In the genomic region with DNA sequence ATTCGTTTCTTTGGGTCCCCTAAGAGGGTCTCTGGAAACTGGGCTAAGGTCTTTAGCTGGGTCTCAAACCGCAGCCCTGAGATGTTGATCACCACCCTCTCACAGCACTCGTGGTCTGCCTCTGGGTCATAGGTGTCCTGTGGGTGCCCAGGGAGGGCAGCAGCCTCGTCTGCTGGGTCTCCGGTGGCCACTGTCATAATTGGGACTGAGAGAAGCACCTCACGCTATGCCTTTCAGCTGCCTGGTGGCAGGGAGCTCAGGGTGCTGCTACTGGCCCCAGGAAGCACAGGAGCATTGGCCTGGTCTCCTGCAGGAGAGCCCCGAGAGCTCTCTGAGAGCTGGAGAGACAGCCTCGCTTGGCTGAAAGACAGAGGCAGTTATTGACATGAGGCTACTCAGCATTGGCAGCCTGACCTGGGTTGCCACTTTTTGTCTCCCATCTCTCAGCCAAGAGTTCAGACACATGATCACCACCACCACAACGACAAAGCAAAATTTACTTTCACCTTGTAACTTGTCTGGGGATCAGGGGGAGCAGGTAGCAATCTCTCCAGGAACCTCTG, we compare ENCODE assay signal across 18 cellular contexts. TPM values are rescaled to one million over a fixed set of nuclear protein-coding genes. Genes with fewer than 3 reads are reported as not detected.
DNase-seq lines count a peak whose midpoint lies in the region; ATAC-seq and TF ChIP-seq lines count a peak whose summit lies in the region.
"Had no signal": no experiment of that assay in that cellular context is flagged by ENCODE, and none has a peak within 500 bp of the region (broad histone marks: within the 10 kb centered on the region; RNA-seq: fewer than 3 reads in every experiment).

No MANE protein-coding gene starts in this region.

- no peak for TF ChIP-seq CTCF in CD8-positive, alpha-beta T cell (IDR thresholded peaks at IDR 0.05)

- ATAC-seq in CD8-positive, alpha-beta T cell: no peak
- ATAC-seq in HG02642 (IDR thresholded peaks at IDR 0.05; ENCODE audit: poor library complexity, unreplicated experiment): no peak
- ATAC-seq: HCT116 had no signal

- peaks cover 54% of the 10 kb centered on the region for H3K27me3 Mint-ChIP-seq in CD8-positive, alpha-beta T cell (ENCODE audit: low read depth)

- POLR2A ChIA-PET in CD8-positive, alpha-beta T cell (lab: Charles Lee): interaction anchor here (1.4 kb wide), 1 partner anchor 71 kb away, joined by 3 read pairs; no protein-coding TSS in a partner anchor

- H3K9me3 ChIP-seq in CD8-positive, alpha-beta T cell (ENCODE audit: low read length): no peaks in the 10 kb centered on the region

- peaks cover 20% of the 10 kb centered on the region for H3K27me3 ChIP-seq in CD8-positive, alpha-beta T cell (ENCODE audit: insufficient read depth, low read length)

- no peaks in the 10 kb centered on the region for H3K9me3 Mint-ChIP-seq in CD8-positive, alpha-beta T cell
- H3K9me3 Mint-ChIP-seq: CD8-positive, alpha-beta memory T cell had no signal

- no peaks in the 10 kb centered on the region for H3K36me3 ChIP-seq in CD8-positive, alpha-beta T cell (ENCODE audit: insufficient read depth, low read length)

- H3K4me1 ChIP-seq in CD8-positive, alpha-beta T cell (ENCODE audit: insufficient read depth, low read length): peaks cover 14% of the 10 kb centered on the region

- no peaks in the 10 kb centered on the region for H3K36me3 Mint-ChIP-seq in CD8-positive, alpha-beta T cell

- H3K27ac Mint-ChIP-seq in CD8-positive, alpha-beta T cell: no peak overlapping the region
- H3K27ac Mint-ChIP-seq: CD8-positive, alpha-beta memory T cell had no signal

- peaks cover 18% of the 10 kb centered on the region for H3K4me1 Mint-ChIP-seq in CD8-positive, alpha-beta T cell (ENCODE audit: low read depth)

- CTCF ChIA-PET in CD8-positive, alpha-beta T cell (lab: Charles Lee): interaction anchor here (0.9 to 7.0 kb wide), 8 partner anchors 9 to 178 kb away, joined by 3 to 38 read pairs (median 7); no protein-coding TSS in a partner anchor

- H3K4me3 Mint-ChIP-seq in CD8-positive, alpha-beta T cell: peak overlapping the region; percentile 66

- intact Hi-C loops in CD8-positive, alpha-beta T cell (cut with DNase I, micrococcal nuclease): no loop called here

- DNase-seq in CD8-positive, alpha-beta T cell: no peak
- peak; percentile 35 for DNase-seq in mesenteric fat pad (ENCODE audit: low spot score)
- DNase-seq in substantia nigra (lab: John Stamatoyannopoulos, UW): peak in 14 of 49 donors; percentile 7 to 50 (median 20)
- DNase-seq in stimulated activated CD4-positive, alpha-beta T cell treated with anti-CD3 and anti-CD28 coated beads, Interleukin-12 subunit alpha, Interleukin-12 subunit beta, amount 100 ng/mL, for 4 hours: no peak
- DNase-seq in activated effector memory CD4-positive, alpha-beta T cell treated with Interleukin-2 at 50 U/mL for 16 hours: no peak
- DNase-seq: CD8-positive, alpha-beta memory T cell; GOT3; KBM-7; NCI-H187; NCI-H2107; NCI-H2227 treated with DMSO at 0.1 percent for 48 hours; NCI-H510A treated with DMSO at 0.1 percent for 48 hours; NCI-H774; RPMI8226; SIG-M5 had no signal

- H3K27ac ChIP-seq in CD8-positive, alpha-beta T cell (ENCODE audit: low read depth, low read length): no peak overlapping the region
- H3K27ac ChIP-seq in angular gyrus (ENCODE audit: low read depth, low read length) (peak overlapping the region; percentile 20), substantia nigra (ENCODE audit: low read depth, low read length, poor library complexity, severe bottlenecking) (peak overlapping the region; percentile 10)

- H3K4me3 ChIP-seq in CD8-positive, alpha-beta T cell (ENCODE audit: low read depth, low read length): no peak overlapping the region

RNA-seq across cellular contexts. Expression of a gene that starts 1.5 kb away (rescaled TPM):
- under 1 TPM; 0.39 to 0.46 TPM for total RNA-seq in CD8-positive, alpha-beta T cell
- total RNA-seq in mesenteric fat pad: 1.5 TPM
